1 cellular context compared by ENCODE assay signal in genomic region chr22:39908737-39909136, GRCh38.
TF ChIP-seq lines count a peak whose summit lies in the region.

No MANE protein-coding gene starts in this region.

TF ChIP-seq in GM23338, 12 proteins besides CTCF, POLR2A, EP300 and RAD21:
- TF ChIP-seq ZNF114 (CRISPR knock-in tag; IDR thresholded peaks at IDR 0.05) (no peak), ZNF462 (CRISPR knock-in tag; IDR thresholded peaks at IDR 0.05) (no peak), NANOG (IDR thresholded peaks at IDR 0.05; ENCODE audit: borderline replicate concordance) (no peak), CREB1 (CRISPR knock-in tag; IDR thresholded peaks at IDR 0.05; ENCODE audit: low read depth) (no peak), ZNF331 (CRISPR knock-in tag; IDR thresholded peaks at IDR 0.05; ENCODE audit: low read depth) (no peak), REST (IDR thresholded peaks at IDR 0.05; ENCODE audit: unreplicated experiment) (no peak), POLR2AphosphoS5 (IDR thresholded peaks at IDR 0.05; ENCODE audit: low read depth) (no peak), ETS1 (IDR thresholded peaks at IDR 0.05) (no peak), EZH2 (IDR thresholded peaks at IDR 0.05; ENCODE audit: low read depth, unreplicated experiment) (no peak), EZH2phosphoT487 (IDR thresholded peaks at IDR 0.05; ENCODE audit: unreplicated experiment) (no peak), JUNB (IDR thresholded peaks at IDR 0.05; ENCODE audit: unreplicated experiment) (no peak), STAT1 (IDR thresholded peaks at IDR 0.05; ENCODE audit: unreplicated experiment) (no peak)
